ENCODE assay signal across 27 cellular contexts in the genomic region with DNA sequence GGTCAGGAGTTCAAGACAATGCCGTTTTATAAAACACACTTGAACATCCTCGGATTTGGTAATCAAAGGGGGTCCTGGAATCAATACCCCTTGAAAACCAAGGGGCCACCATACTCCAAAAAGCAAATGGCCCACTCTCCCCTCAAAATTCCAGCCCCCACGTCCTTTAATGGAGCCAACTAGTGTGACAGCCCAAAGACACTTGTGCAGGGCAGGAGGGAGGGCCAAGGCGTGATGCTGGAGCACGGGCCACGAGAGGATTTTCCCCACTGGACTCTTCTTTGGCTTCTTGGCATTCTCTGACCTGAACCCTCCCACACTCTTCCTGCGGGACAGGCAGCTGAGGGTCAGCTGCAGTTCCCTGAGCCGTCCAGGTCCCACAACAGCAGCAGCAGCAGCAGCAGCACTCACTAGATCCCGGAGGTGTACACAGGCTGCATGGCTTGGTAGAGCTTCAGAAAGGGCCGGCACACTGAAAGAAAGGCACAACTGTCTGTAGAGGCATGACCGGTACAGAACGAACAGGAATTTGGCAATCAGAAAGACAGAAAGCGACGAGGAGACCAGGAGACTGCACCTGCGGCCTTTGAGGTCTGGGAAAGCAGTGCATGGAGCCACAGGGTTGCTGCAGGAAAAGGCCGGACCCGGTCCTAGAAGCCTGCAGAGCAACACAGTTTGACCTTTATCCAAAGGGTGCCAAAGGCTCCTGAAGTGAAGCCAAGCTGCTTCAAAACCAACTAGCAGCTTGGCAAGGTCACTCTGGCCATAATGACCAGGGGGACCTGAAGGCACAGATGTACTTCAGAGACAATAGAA.
"Had no signal": no experiment of that assay in that cellular context is flagged by ENCODE, and none has a peak within 500 bp of the region (broad histone marks: within the 10 kb centered on the region; RNA-seq: fewer than 3 reads in every experiment).

No MANE protein-coding gene starts in this region.

- H3K4me1 ChIP-seq: testis had no signal

- H3K9me3 ChIP-seq: ascending aorta, esophagus muscularis mucosa, heart left ventricle, testis, transverse colon had no signal

- H3K36me3 Mint-ChIP-seq: activated naive CD4-positive, alpha-beta T cell treated with anti-CD3 and anti-CD28 coated beads, Interleukin-2, amount 10 ng/mL, durations not matched to agents 7 days and 5 days; activated naive CD8-positive, alpha-beta T cell treated with anti-CD3 and anti-CD28 coated beads, Interleukin-2, amount 10 ng/mL, durations not matched to agents 7 days and 5 days; immature natural killer cell had no signal

- H3K36me3 ChIP-seq: cardiac muscle cell had no signal

- H3K27ac Mint-ChIP-seq: activated naive CD4-positive, alpha-beta T cell treated with anti-CD3 and anti-CD28 coated beads, Interleukin-2, amount 10 ng/mL, durations not matched to agents 7 days and 5 days; activated naive CD8-positive, alpha-beta T cell treated with anti-CD3 and anti-CD28 coated beads, Interleukin-2, amount 10 ng/mL, durations not matched to agents 7 days and 5 days; dendritic cell treated with granulocyte-macrophage colony-stimulating factor and Interleukin-4, amounts not matched to agents 40 ng/mL and 50 ng/mL, for 4 days; immature natural killer cell; T-helper 2 cell treated with Interferon-gamma antibody and Interleukin-4, amounts not matched to agents 5 μg/mL and 100 μg/mL, for 36 hours had no signal

- H3K27ac ChIP-seq: ascending aorta, cardiac muscle cell, esophagus muscularis mucosa, foreskin keratinocyte, heart left ventricle, testis, transverse colon had no signal

- H3K9me3 Mint-ChIP-seq: activated naive CD4-positive, alpha-beta T cell treated with anti-CD3 and anti-CD28 coated beads, Interleukin-2, amount 10 ng/mL, durations not matched to agents 7 days and 5 days; activated naive CD8-positive, alpha-beta T cell treated with anti-CD3 and anti-CD28 coated beads, Interleukin-2, amount 10 ng/mL, durations not matched to agents 7 days and 5 days; brain; dendritic cell treated with granulocyte-macrophage colony-stimulating factor and Interleukin-4, amounts not matched to agents 40 ng/mL and 50 ng/mL, for 4 days; immature natural killer cell; naive B cell; T-helper 2 cell treated with Interferon-gamma antibody and Interleukin-4, amounts not matched to agents 5 μg/mL and 100 μg/mL, for 36 hours had no signal

- H3K27me3 ChIP-seq: ascending aorta, cardiac muscle cell, esophagus muscularis mucosa, foreskin keratinocyte, heart left ventricle, testis, transverse colon had no signal

- H3K4me3 ChIP-seq: ascending aorta, cardiac muscle cell, esophagus muscularis mucosa, heart left ventricle, lung, smooth muscle cell, testis, transverse colon had no signal

- H3K4me3 Mint-ChIP-seq: activated naive CD4-positive, alpha-beta T cell treated with anti-CD3 and anti-CD28 coated beads, Interleukin-2, amount 10 ng/mL, durations not matched to agents 7 days and 5 days; activated naive CD8-positive, alpha-beta T cell treated with anti-CD3 and anti-CD28 coated beads, Interleukin-2, amount 10 ng/mL, durations not matched to agents 7 days and 5 days; brain; dendritic cell treated with granulocyte-macrophage colony-stimulating factor and Interleukin-4, amounts not matched to agents 40 ng/mL and 50 ng/mL, for 4 days; immature natural killer cell; naive B cell; T-helper 2 cell treated with Interferon-gamma antibody and Interleukin-4, amounts not matched to agents 5 μg/mL and 100 μg/mL, for 36 hours had no signal

- H3K4me1 Mint-ChIP-seq: activated naive CD4-positive, alpha-beta T cell treated with anti-CD3 and anti-CD28 coated beads, Interleukin-2, amount 10 ng/mL, durations not matched to agents 7 days and 5 days; activated naive CD8-positive, alpha-beta T cell treated with anti-CD3 and anti-CD28 coated beads, Interleukin-2, amount 10 ng/mL, durations not matched to agents 7 days and 5 days; immature natural killer cell had no signal

- H3K27me3 Mint-ChIP-seq: activated naive CD4-positive, alpha-beta T cell treated with anti-CD3 and anti-CD28 coated beads, Interleukin-2, amount 10 ng/mL, durations not matched to agents 7 days and 5 days; activated naive CD8-positive, alpha-beta T cell treated with anti-CD3 and anti-CD28 coated beads, Interleukin-2, amount 10 ng/mL, durations not matched to agents 7 days and 5 days; dendritic cell treated with granulocyte-macrophage colony-stimulating factor and Interleukin-4, amounts not matched to agents 40 ng/mL and 50 ng/mL, for 4 days; naive B cell had no signal

- DNase-seq: activated CD4-positive, alpha-beta T cell treated with anti-CD3 and anti-CD28 coated beads for 4 hours; activated CD4-positive, alpha-beta T cell treated with anti-CD3 and anti-CD28 coated beads, Interleukin-2, amount 50 U/mL, for 4 hours; activated CD4-positive, CD25-positive, alpha-beta regulatory T cell; activated gamma-delta T cell; activated naive CD4-positive, alpha-beta T cell treated with anti-CD3 and anti-CD28 coated beads, Interleukin-2, amount 10 ng/mL, durations not matched to agents 7 days and 5 days; activated naive CD8-positive, alpha-beta T cell treated with anti-CD3 and anti-CD28 coated beads, Interleukin-2, amount 10 ng/mL, durations not matched to agents 7 days and 5 days; activated T-cell treated with anti-CD3 and anti-CD28 coated beads, Interleukin-2, amount 50 U/mL, for 1 hour; foreskin keratinocyte; heart left ventricle; hypothalamus; immature natural killer cell; naive B cell; occipital lobe; stimulated activated CD4-positive, alpha-beta T cell treated with anti-CD3 and anti-CD28 coated beads, Interleukin-15, amount 100 ng/mL, for 24 hours; stimulated activated CD4-positive, alpha-beta T cell treated with anti-CD3 and anti-CD28 coated beads, Interleukin-2, amount 100 ng/mL, for 48 hours; stimulated activated naive CD8-positive, alpha-beta T cell treated with anti-CD3 and anti-CD28 coated beads, Interleukin-15, Interleukin-2, amounts not matched to agents 100 U/mL and 50 U/mL, for 24 hours; T-helper 1 cell; testis; transverse colon had no signal

- ATAC-seq: foreskin keratinocyte; stimulated activated naive CD8-positive, alpha-beta T cell treated with anti-CD3 and anti-CD28 coated beads, Interleukin-15, Interleukin-2, amounts not matched to agents 100 U/mL and 50 U/mL, for 24 hours had no signal
